13 cellular contexts compared by ENCODE assay signal in genomic region chr1:12096615-12097014, GRCh38. TPM values are rescaled to one million over a fixed set of nuclear protein-coding genes. Genes with fewer than 3 reads are reported as not detected.
DNase-seq lines count a peak whose midpoint lies in the region; ATAC-seq, FAIRE-seq and TF ChIP-seq lines count a peak whose summit lies in the region.
"Had no signal": no experiment of that assay in that cellular context is flagged by ENCODE, and none has a peak within 500 bp of the region (broad histone marks: within the 10 kb centered on the region; RNA-seq: fewer than 3 reads in every experiment).

No MANE protein-coding gene starts in this region.

- no peaks in the 10 kb centered on the region for H3K9me3 ChIP-seq in IMR-90 (ENCODE audit: control insufficient read depth, insufficient read depth, low read length)
- H3K9me3 ChIP-seq in K562 (replicated peaks; ENCODE audit: control insufficient read depth, insufficient read depth, low read depth, low read length), result no peaks in the 10 kb centered on the region
- no peaks in the 10 kb centered on the region for H3K9me3 ChIP-seq in upper lobe of left lung
- H3K9me3 ChIP-seq: Caco-2 had no signal

- H3K4me3 ChIP-seq in IMR-90 (ENCODE audit: insufficient read depth, low read depth, low read length) (no peak overlapping the region), K562 (no peak overlapping the region), upper lobe of left lung (no peak overlapping the region)
- H3K4me3 ChIP-seq: BLaER1, GM23248 had no signal

- H3K9ac ChIP-seq in IMR-90 (ENCODE audit: low read depth, low read length), result no peak overlapping the region
- peak overlapping the region in 1 of 2 experiments; percentile 1; a peak in 1 of 4 replicates for H3K9ac ChIP-seq in K562 (ENCODE audit: insufficient read depth in 1 of 2, low read depth in 2 of 2, low read length in 2 of 2)
- H3K9ac ChIP-seq: BLaER1, GM23248 had no signal

- BruUV-seq in IMR-90 (replicated peaks; lab: Mats Ljungman, UMichigan), result no TSS peak
- no TSS peak for BruUV-seq in K562 (replicated peaks; lab: Mats Ljungman, UMichigan)

- H3K9me1 ChIP-seq in IMR-90 (ENCODE audit: insufficient read depth, low read length) (no peaks in the 10 kb centered on the region), K562 (ENCODE audit: control insufficient read depth, insufficient read depth, low read length) (no peaks in the 10 kb centered on the region)

- H3K18ac ChIP-seq in IMR-90 (ENCODE audit: low read depth, low read length), result peak overlapping the region; percentile 91; the same call in 1 of the 2 replicates

- POLR2A ChIA-PET in IMR-90 (lab: Charles Lee; ENCODE audit: unreplicated experiment) (no interaction called here), K562 (lab: Yijun Ruan, JAX) (interaction anchor here (0.7 to 1.4 kb wide), 4 partner anchors 9 to 133 kb away, joined by 3 to 7 read pairs (median 4); no protein-coding TSS in a partner anchor)

- peak overlapping the region; percentile 61 for H2AK5ac ChIP-seq in IMR-90 (ENCODE audit: low read depth, low read length)

- no peak overlapping the region for H3K4ac ChIP-seq in IMR-90 (ENCODE audit: low read depth, low read length)

- H3K4me2 ChIP-seq in IMR-90 (ENCODE audit: low read depth, low read length), result no peak overlapping the region
- H3K4me2 ChIP-seq in K562 (ENCODE audit: insufficient read depth, low read length), result no peak overlapping the region
- H3K4me2 ChIP-seq: BLaER1 had no signal

- H3K79me2 ChIP-seq in K562 (ENCODE audit: control insufficient read depth, insufficient read depth, low read length), result peaks cover 3% of the 10 kb centered on the region; the same call in 2 of the 3 replicates

- H3K36me3 ChIP-seq in IMR-90 (ENCODE audit: control insufficient read depth, insufficient read depth, low read length) (no peaks in the 10 kb centered on the region), K562 (ENCODE audit: control insufficient read depth, insufficient read depth, low read length) (peaks cover 38% of the 10 kb centered on the region; the same call in 2 of the 3 replicates), upper lobe of left lung (no peaks in the 10 kb centered on the region)

- WGBS in IMR-90 (ENCODE audit: extremely low coverage in 2 of 2, insufficient read length in 1 of 2), 2 experiments, result no CpG with 5 or more reads among the region's 5 CpGs
- 73% methylated on average over 5 of the region's 5 CpGs for WGBS in K562 (ENCODE audit: insufficient coverage, low coverage, missing lambda C conversion rate)
- 93 to 95% methylated on average over 3 to 5 of the region's 5 CpGs for WGBS in upper lobe of left lung, 2 donors

- CTCF ChIA-PET in IMR-90 (lab: Yijun Ruan, JAX), result no interaction called here
- CTCF ChIA-PET in K562 (lab: Yijun Ruan, JAX; ENCODE audit: low intra/inter-chr PET ratio), result no interaction called here

- peak overlapping the region; percentile 78 for H2BK5ac ChIP-seq in IMR-90 (ENCODE audit: low read depth, low read length, poor library complexity, severe bottlenecking)

- H4K20me1 ChIP-seq in IMR-90 (ENCODE audit: insufficient read depth, low read length) (no peaks in the 10 kb centered on the region), K562 (replicated peaks; ENCODE audit: control insufficient read depth, insufficient read depth, low read length) (no peaks in the 10 kb centered on the region)
- H4K20me1 ChIP-seq: BLaER1 had no signal

- no peak overlapping the region for H3K14ac ChIP-seq in IMR-90 (replicated peaks; ENCODE audit: low read depth, low read length)

- no peak for FAIRE-seq in K562 (lab: Jason Lieb, UNC)
- FAIRE-seq: G401.6 had no signal

- H3K4me1 ChIP-seq in IMR-90 (ENCODE audit: control insufficient read depth, insufficient read depth, low read length), result peaks cover 5% of the 10 kb centered on the region
- no peaks in the 10 kb centered on the region for H3K4me1 ChIP-seq in K562 (replicated peaks in 1 of 2; ENCODE audit: control insufficient read depth in 2 of 2, insufficient read depth in 2 of 2, low read length in 2 of 2)
- H3K4me1 ChIP-seq in upper lobe of left lung, result no peaks in the 10 kb centered on the region
- H3K4me1 ChIP-seq: Caco-2 had no signal

- peak overlapping the region in 1 of 2 experiments; percentile 39; a peak in 1 of 4 replicates for H4K8ac ChIP-seq in IMR-90 (ENCODE audit: low read depth in 2 of 2, low read length in 2 of 2)

- H3K23ac ChIP-seq in IMR-90 (ENCODE audit: low read depth, low read length), result no peak overlapping the region

- H2BK120ac ChIP-seq in IMR-90 (ENCODE audit: low read depth, low read length), result peak overlapping the region; percentile 12; the same call in 1 of the 2 replicates

- TF ChIP-seq POLR2A in IMR-90 (IDR thresholded peaks at IDR 0.05; ENCODE audit: low read depth, low read length) (no peak), K562 (conservative IDR thresholded peaks at IDR 0.05) (no peak), upper lobe of left lung (IDR thresholded peaks at IDR 0.05) (no peak)

- DNase-seq in IMR-90, result no peak
- DNase-seq in K562 (ENCODE audit: extremely low read depth in 1 of 4, low spot score in 3 of 4), result no peak
- DNase-seq in posterior vena cava (ENCODE audit: low spot score), result peak; percentile 68
- DNase-seq in NCI-H524 (lab: John Stamatoyannopoulos, UW), result no peak
- DNase-seq in upper lobe of left lung, result no peak
- no peak for DNase-seq in OCI-M2 (lab: John Stamatoyannopoulos, UW; ENCODE audit: unreplicated experiment)
- DNase-seq: CD8-positive, alpha-beta T cell; DMS153 had no signal

- dilution Hi-C loops in IMR-90 (cut with HindIII; ENCODE audit: low sequenced_read_pairs, unreplicated experiment), result no loop called here

- no peak overlapping the region for H3K56ac ChIP-seq in IMR-90 (ENCODE audit: extremely low read depth, insufficient read depth, low read length)

- in situ Hi-C loops in IMR-90 (cut with MboI; ENCODE audit: low sequenced_read_pairs) (no loop called here), K562 (cut with MboI) (no loop called here)

- TF ChIP-seq CTCF in IMR-90 (conservative IDR thresholded peaks at IDR 0.05; ENCODE audit: low read depth, low read length) (no peak), K562 (IDR thresholded peaks at IDR 0.05 in 2 of 3, conservative IDR thresholded peaks at IDR 0.05 in 1 of 3; ENCODE audit: insufficient read depth in 2 of 3, low read depth in 1 of 3, low read length in 3 of 3) (no peak), upper lobe of left lung (IDR thresholded peaks at IDR 0.05) (no peak)

- TF ChIP-seq EP300 in K562 (IDR thresholded peaks at IDR 0.05; ENCODE audit: low read length) (no peak), upper lobe of left lung (IDR thresholded peaks at IDR 0.05) (no peak)

- TF ChIP-seq RAD21 in IMR-90 (IDR thresholded peaks at IDR 0.05; ENCODE audit: low read length) (no peak), K562 (CRISPR knock-in tag; conservative IDR thresholded peaks at IDR 0.05 in 1 of 2, IDR thresholded peaks at IDR 0.05 in 1 of 2) (no peak)

- H3K27ac ChIP-seq in IMR-90 (ENCODE audit: insufficient read depth, low read length), result peak overlapping the region; percentile 80; the same call in 1 of the 2 replicates
- no peak overlapping the region for H3K27ac ChIP-seq in K562 (ENCODE audit: extremely low read depth, low read depth, low read length)
- H3K27ac ChIP-seq in upper lobe of left lung, result no peak overlapping the region
- H3K27ac ChIP-seq: BLaER1, C4-2B, GM23248 had no signal

- H2AK9ac ChIP-seq in IMR-90 (replicated peaks; ENCODE audit: low read depth, low read length, poor library complexity), result no peak overlapping the region

- H2BK15ac ChIP-seq in IMR-90 (ENCODE audit: low read depth, low read length), result no peak overlapping the region; the same call in 2 of the 3 replicates

- ATAC-seq in IMR-90 (ENCODE audit: low read depth), result no peak
- no peak for ATAC-seq in K562
- no peak for ATAC-seq in upper lobe of left lung (ENCODE audit: low FRiP score in 2 of 2)
- ATAC-seq: CD8-positive, alpha-beta T cell had no signal

- H2AFZ ChIP-seq in IMR-90 (replicated peaks; ENCODE audit: low read length, poor library complexity), result no peak overlapping the region
- H2AFZ ChIP-seq in K562 (ENCODE audit: low read depth, low read length), result no peak overlapping the region

- peak overlapping the region; percentile 85 for H4K5ac ChIP-seq in IMR-90 (ENCODE audit: low read depth, low read length)

- intact Hi-C loops in IMR-90 (cut with micrococcal nuclease), result no loop called here
- intact Hi-C loops in K562 (cut with micrococcal nuclease), result no loop called here
- intact Hi-C loops in posterior vena cava (cut with DNase I), result no loop called here

- H2BK20ac ChIP-seq in IMR-90 (ENCODE audit: low read depth, low read length), result 0 out of 2 replicates have a peak overlapping the region, but pooled peaks have one; percentile 17

- H3K27me3 ChIP-seq in IMR-90 (ENCODE audit: control insufficient read depth, insufficient read depth, low read length), result peaks cover under 1% of the 10 kb centered on the region; the same call in 1 of the 2 replicates
- no peaks in the 10 kb centered on the region for H3K27me3 ChIP-seq in K562 (ENCODE audit: control insufficient read depth in 2 of 2, insufficient read depth in 2 of 2, low read length in 2 of 2)
- no peaks in the 10 kb centered on the region for H3K27me3 ChIP-seq in upper lobe of left lung
- H3K27me3 ChIP-seq: BLaER1 had no signal

- H4K91ac ChIP-seq in IMR-90 (ENCODE audit: insufficient read depth, low read depth, low read length), result peak overlapping the region; percentile 33; the same call in 1 of the 2 replicates

- H3K79me1 ChIP-seq in IMR-90 (ENCODE audit: low read depth in 1 of 2, low read length in 2 of 2), result no peaks in the 10 kb centered on the region

RNA-seq across cellular contexts. Expression of gene TNFRSF8, which starts 33.5 kb away (rescaled TPM):
- total RNA-seq in IMR-90 (2012; rRNA removed), result under 0.01 TPM in 2 replicates
- 0.31 and 0.37 TPM in 2 replicates for polyA plus RNA-seq in IMR-90 (2012; rRNA removed)
- 0.35 and 0.56 TPM in 2 replicates for polyA plus RNA-seq in IMR-90 (2012; cell fraction: cytosol; rRNA removed)
- polyA plus RNA-seq in IMR-90 (2012; cell fraction: nucleus; rRNA removed; ENCODE audit: low replicate concordance), result 0.54 and 0.72 TPM in 2 replicates
- 14.4 and 37.6 TPM in 2 replicates for total RNA-seq in K562 (2011; cell fraction: chromatin; rRNA removed; ENCODE audit: low replicate concordance)
- total RNA-seq in K562 (2011; cell fraction: nucleolus; rRNA removed), result 36.7 and 39.3 TPM in 2 replicates
- total RNA-seq in K562 (2011; cell fraction: nucleoplasm; rRNA removed), result 23.4 and 24.7 TPM in 2 replicates
- total RNA-seq in K562 (2014; rRNA removed), result 22.2 and 27.1 TPM in 2 replicates
- total RNA-seq in K562 (2014; rRNA removed; fragmentation: Illumina TruSeq; extraction: Trizol), result 5.9 and 8.7 TPM in 2 replicates
- 17.1 and 18.9 TPM in 2 replicates for total RNA-seq in K562 (2015; rRNA removed; fragmentation: Illumina TruSeq; extraction: Trizol)
- 38.4 and 40.2 TPM in 2 replicates for total RNA-seq in K562 (2021)
- polyA plus RNA-seq in K562 (2011; rRNA removed), result 5.6 and 12.0 TPM in 2 replicates
- polyA plus RNA-seq in K562 (2011; cell fraction: cytosol; rRNA removed), result 10.7 and 17.1 TPM in 2 replicates
- 8.7 and 10.8 TPM in 2 replicates for polyA plus RNA-seq in K562 (2011; cell fraction: nucleus; rRNA removed)
- polyA plus RNA-seq in K562 (2012), result 23.2 and 39.4 TPM in 2 replicates
- polyA plus RNA-seq in K562 (2014; fragmentation: Illumina TruSeq; extraction: Trizol), result 22.4 and 24.4 TPM in 2 replicates
- 1 to 10 TPM; 3.5 to 3.7 TPM for polyA plus RNA-seq in K562 (2014; fragmentation: Nextera tagmentation; extraction: Ambion mirVana)
- polyA plus RNA-seq in K562 (2014; rRNA removed), result 18.2 and 19.9 TPM in 2 replicates
- polyA minus RNA-seq in K562 (2011; rRNA and poly(A)+ RNA removed), result 6.5 and 7.8 TPM in 2 replicates
- 14.6 and 16.9 TPM in 2 replicates for polyA minus RNA-seq in K562 (2011; cell fraction: cytosol; rRNA and poly(A)+ RNA removed)
- polyA minus RNA-seq in K562 (2011; cell fraction: nucleus; rRNA and poly(A)+ RNA removed), result 5.3 and 7.6 TPM in 2 replicates
- total RNA-seq in posterior vena cava, result 1 to 10 TPM in 1 of 2 donors, under 1 TPM in 1; 1.00 to 1.3 TPM
- 1 to 10 TPM in 4 of 6 donors, under 1 TPM in 2; 0.22 to 3.3 (median 1.2) TPM for total RNA-seq in upper lobe of left lung
- total RNA-seq: Caco-2; CD8-positive, alpha-beta T cell; GM23248 had no signal
